In the genomic region with DNA sequence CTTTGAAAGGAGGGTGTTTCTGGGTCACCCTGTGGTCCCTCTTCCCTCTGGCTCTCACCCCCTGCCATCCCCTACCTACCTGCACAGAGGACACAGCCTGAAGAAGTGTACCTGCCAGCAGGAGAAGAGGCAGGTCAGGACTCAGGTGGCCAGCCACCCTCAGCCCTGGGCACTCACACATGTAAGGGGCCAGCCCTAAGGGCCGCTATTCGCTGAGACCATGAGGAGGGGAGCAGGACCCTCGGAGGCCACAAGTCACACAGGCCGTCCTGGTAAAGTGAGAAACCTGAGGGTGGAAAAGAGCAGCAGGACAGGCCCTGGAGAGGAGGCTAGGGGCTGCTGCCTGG, we compare ENCODE assay signal across 8 cellular contexts. TPM values are rescaled to one million over a fixed set of nuclear protein-coding genes. Genes with fewer than 3 reads are reported as not detected.
A peak's percentile ranks its signal among the peaks of the same experiment; 100 is the strongest.
DNase-seq lines count a peak whose midpoint lies in the region; ATAC-seq and TF ChIP-seq lines count a peak whose summit lies in the region.

No MANE protein-coding gene starts in this region.

- intact Hi-C loops in CD4-positive, alpha-beta T cell (cut with DNase I, micrococcal nuclease) = loop anchor here in 1 of 2 experiments (1.0 to 2.0 kb wide), 2 partner anchors 17 to 18 kb away; no protein-coding TSS in a partner anchor

- H3K27ac Mint-ChIP-seq in CD4-positive, alpha-beta T cell = peak overlapping the region; percentile 93
- H3K27ac Mint-ChIP-seq in natural killer cell treated with Interleukin-12 subunit alpha and Interleukin-12 subunit beta and Interleukin-15 and Interleukin-18, amount 100 ng/mL, for 72 hours = peak overlapping the region; percentile 84 to 96

- H3K9me3 Mint-ChIP-seq in CD4-positive, alpha-beta T cell = no peaks in the 10 kb centered on the region
- H3K9me3 Mint-ChIP-seq in natural killer cell treated with Interleukin-12 subunit alpha and Interleukin-12 subunit beta and Interleukin-15 and Interleukin-18, amount 100 ng/mL, for 72 hours = no peaks in the 10 kb centered on the region

- ATAC-seq in CD4-positive, alpha-beta T cell (ENCODE audit: poor library complexity) = no peak
- ATAC-seq in HG03571 (IDR thresholded peaks at IDR 0.05; ENCODE audit: unreplicated experiment) (peak; percentile 0), GM19324 (IDR thresholded peaks at IDR 0.05; ENCODE audit: low FRiP score, unreplicated experiment) (no peak)
- ATAC-seq in natural killer cell treated with Interleukin-12 subunit alpha and Interleukin-12 subunit beta and Interleukin-15 and Interleukin-18, amount 100 ng/mL, for 72 hours = no peak

- H3K4me3 Mint-ChIP-seq in CD4-positive, alpha-beta T cell = peak overlapping the region; percentile 95
- peak overlapping the region; percentile 93 for H3K4me3 Mint-ChIP-seq in natural killer cell treated with Interleukin-12 subunit alpha and Interleukin-12 subunit beta and Interleukin-15 and Interleukin-18, amount 100 ng/mL, for 72 hours

- H3K9me3 ChIP-seq in CD4-positive, alpha-beta T cell (ENCODE audit: control insufficient read depth, low read length) = no peaks in the 10 kb centered on the region

- H3K27ac ChIP-seq in CD4-positive, alpha-beta T cell (ENCODE audit: low read depth, low read length) = no peak overlapping the region
- peak overlapping the region; percentile 97 for H3K27ac ChIP-seq in cingulate gyrus (ENCODE audit: low read depth, low read length)

- H3K36me3 Mint-ChIP-seq in CD4-positive, alpha-beta T cell (ENCODE audit: low read depth) = peaks cover 19% of the 10 kb centered on the region
- peaks cover 8% of the 10 kb centered on the region for H3K36me3 Mint-ChIP-seq in natural killer cell treated with Interleukin-12 subunit alpha and Interleukin-12 subunit beta and Interleukin-15 and Interleukin-18, amount 100 ng/mL, for 72 hours

- no peak for DNase-seq in CD4-positive, alpha-beta T cell
- DNase-seq in natural killer cell treated with Interleukin-12 subunit alpha and Interleukin-12 subunit beta and Interleukin-15 and Interleukin-18, amount 100 ng/mL, for 72 hours (ENCODE audit: low spot score) = no peak
- DNase-seq in A172 (ENCODE audit: low spot score) = no peak
- no peak for DNase-seq in amniotic stem cell (lab: John Stamatoyannopoulos, UW)
- no peak for DNase-seq in CD1c-positive myeloid dendritic cell (ENCODE audit: extremely low spot score)

- POLR2A ChIA-PET in CD4-positive, alpha-beta T cell (lab: Charles Lee) = interaction anchor here (1.2 to 4.9 kb wide), 4 partner anchors 11 to 31 kb away, joined by 5 to 98 read pairs (median 42); partner anchors contain the start of genes SH3BP5L and ZNF672

- CTCF ChIA-PET in CD4-positive, alpha-beta T cell (lab: Charles Lee) = interaction anchor here (0.8 to 2.9 kb wide), 6 partner anchors 8 to 67 kb away, joined by 3 to 65 read pairs (median 5); partner anchors contain the start of genes PGBD2, SH3BP5L and ZNF672

- no peaks in the 10 kb centered on the region for H3K27me3 Mint-ChIP-seq in CD4-positive, alpha-beta T cell
- H3K27me3 Mint-ChIP-seq in natural killer cell treated with Interleukin-12 subunit alpha and Interleukin-12 subunit beta and Interleukin-15 and Interleukin-18, amount 100 ng/mL, for 72 hours = no peaks in the 10 kb centered on the region

- H3K27me3 ChIP-seq in CD4-positive, alpha-beta T cell (ENCODE audit: control insufficient read depth, insufficient read depth, low read length) = no peaks in the 10 kb centered on the region

- peaks cover 64% of the 10 kb centered on the region for H3K4me1 Mint-ChIP-seq in CD4-positive, alpha-beta T cell (ENCODE audit: low read depth)
- peaks cover 34 to 39% of the 10 kb centered on the region in 2 donors for H3K4me1 Mint-ChIP-seq in natural killer cell treated with Interleukin-12 subunit alpha and Interleukin-12 subunit beta and Interleukin-15 and Interleukin-18, amount 100 ng/mL, for 72 hours (ENCODE audit: low read depth in 2 of 2)

- TF ChIP-seq CTCF in CD4-positive, alpha-beta T cell (IDR thresholded peaks at IDR 0.05) = no peak

RNA-seq across cellular contexts. Expression of gene ZNF692, which starts 1.2 kb away (rescaled TPM):
- 10 to 100 TPM; 23.3 to 27.3 TPM for total RNA-seq in CD4-positive, alpha-beta T cell
- total RNA-seq in natural killer cell treated with Interleukin-12 subunit alpha and Interleukin-12 subunit beta and Interleukin-15 and Interleukin-18, amount 100 ng/mL, for 72 hours = 100 to 1,000 TPM in 1 of 2 donors, 10 to 100 TPM in 1; 40.4 to 142 TPM
- 15.0 and 26.1 TPM in 2 replicates for total RNA-seq in A172 (2014; rRNA removed; shearing (Covaris generic))

RNA-seq across cellular contexts. Expression of gene ZNF672, which starts 19.7 kb away (rescaled TPM):
- total RNA-seq in CD4-positive, alpha-beta T cell = 10 to 100 TPM; 35.9 to 38.4 TPM
- total RNA-seq in natural killer cell treated with Interleukin-12 subunit alpha and Interleukin-12 subunit beta and Interleukin-15 and Interleukin-18, amount 100 ng/mL, for 72 hours = 10 to 100 TPM; 41.2 to 59.7 TPM
- total RNA-seq in A172 (2014; rRNA removed; shearing (Covaris generic)) = 27.4 and 28.3 TPM in 2 replicates

RNA-seq across cellular contexts. Expression of gene SH3BP5L, which starts 32.0 kb away (rescaled TPM):
- total RNA-seq in CD4-positive, alpha-beta T cell = 10 to 100 TPM; 21.7 to 25.2 TPM
- total RNA-seq in natural killer cell treated with Interleukin-12 subunit alpha and Interleukin-12 subunit beta and Interleukin-15 and Interleukin-18, amount 100 ng/mL, for 72 hours = 10 to 100 TPM; 18.3 to 23.8 TPM
- 41.0 and 47.1 TPM in 2 replicates for total RNA-seq in A172 (2014; rRNA removed; shearing (Covaris generic))

RNA-seq across cellular contexts. Expression of gene PGBD2, which starts 48.3 kb away (rescaled TPM):
- total RNA-seq in CD4-positive, alpha-beta T cell = under 1 TPM; 0.78 to 0.85 TPM
- 1 to 10 TPM; 6.9 to 7.2 TPM for total RNA-seq in natural killer cell treated with Interleukin-12 subunit alpha and Interleukin-12 subunit beta and Interleukin-15 and Interleukin-18, amount 100 ng/mL, for 72 hours
- total RNA-seq in A172 (2014; rRNA removed; shearing (Covaris generic)) = 8.0 and 8.6 TPM in 2 replicates
